ENCODE assay signal across 9 cellular contexts in genomic region chr15:67098768-67099282, GRCh38. TPM values are rescaled to one million over a fixed set of nuclear protein-coding genes. Genes with fewer than 3 reads are reported as not detected.
DNase-seq lines count a peak whose midpoint lies in the region; ATAC-seq and TF ChIP-seq lines count a peak whose summit lies in the region.
"Had no signal": no experiment of that assay in that cellular context is flagged by ENCODE, and none has a peak within 500 bp of the region (broad histone marks: within the 10 kb centered on the region; RNA-seq: fewer than 3 reads in every experiment).

No MANE protein-coding gene starts in this region.

- H3K27ac Mint-ChIP-seq in natural killer cell treated with Interleukin-12 subunit alpha and Interleukin-12 subunit beta and Interleukin-15 and Interleukin-18, amount 100 ng/mL, for 72 hours = peak overlapping the region in 1 of 2 donors; percentile 73

- no peak overlapping the region for H2AFZ ChIP-seq in OCI-LY1 (ENCODE audit: low read length)

- H3K36me3 ChIP-seq in BLaER1 (peaks cover 38% of the 10 kb centered on the region), OCI-LY1 (ENCODE audit: insufficient read depth, low read length) (peaks cover 36% of the 10 kb centered on the region; the same call in 1 of the 2 replicates)
- peaks cover 6% of the 10 kb centered on the region for H3K36me3 ChIP-seq in effector memory CD4-positive, alpha-beta T cell (ENCODE audit: control insufficient read depth, insufficient read depth, low read length)

- H3K4me3 ChIP-seq in BLaER1 (no peak overlapping the region), OCI-LY1 (ENCODE audit: low read depth, low read length, poor library complexity, severe bottlenecking) (no peak overlapping the region)
- peak overlapping the region; percentile 44 for H3K4me3 ChIP-seq in effector memory CD4-positive, alpha-beta T cell (ENCODE audit: insufficient read depth, low read depth, low read length, poor library complexity, severe bottlenecking)

- H3K9me3 Mint-ChIP-seq in natural killer cell treated with Interleukin-12 subunit alpha and Interleukin-12 subunit beta and Interleukin-15 and Interleukin-18, amount 100 ng/mL, for 72 hours = no peaks in the 10 kb centered on the region

- H3K9me2 ChIP-seq in OCI-LY1 (ENCODE audit: low read depth, low read length) = no peaks in the 10 kb centered on the region

- H3K4me2 ChIP-seq in BLaER1 (peak overlapping the region; percentile 94), OCI-LY1 (ENCODE audit: low read length) (peak overlapping the region; percentile 29; the same call in 1 of the 2 replicates)

- peak overlapping the region; percentile 77 for H3K4me3 Mint-ChIP-seq in natural killer cell treated with Interleukin-12 subunit alpha and Interleukin-12 subunit beta and Interleukin-15 and Interleukin-18, amount 100 ng/mL, for 72 hours

- H3K27me3 ChIP-seq in BLaER1 (no peaks in the 10 kb centered on the region), OCI-LY1 (ENCODE audit: insufficient read depth, low read length) (no peaks in the 10 kb centered on the region)
- no peaks in the 10 kb centered on the region for H3K27me3 ChIP-seq in effector memory CD4-positive, alpha-beta T cell (replicated peaks; ENCODE audit: control insufficient read depth, insufficient read depth, low read length, poor library complexity, severe bottlenecking)

- H3K27me3 Mint-ChIP-seq in natural killer cell treated with Interleukin-12 subunit alpha and Interleukin-12 subunit beta and Interleukin-15 and Interleukin-18, amount 100 ng/mL, for 72 hours = peaks cover 0 to 10% of the 10 kb centered on the region in 2 donors

- peak overlapping the region; percentile 75; the same call in 1 of the 2 replicates for H3K9ac ChIP-seq in BLaER1
- peak overlapping the region; percentile 53; the same call in 1 of the 2 replicates for H3K9ac ChIP-seq in OCI-LY1 (ENCODE audit: low read length)

- peaks cover 6% of the 10 kb centered on the region for H3K36me3 Mint-ChIP-seq in natural killer cell treated with Interleukin-12 subunit alpha and Interleukin-12 subunit beta and Interleukin-15 and Interleukin-18, amount 100 ng/mL, for 72 hours

- peak overlapping the region; percentile 81 for H3K27ac ChIP-seq in BLaER1
- H3K27ac ChIP-seq in OCI-LY1 (ENCODE audit: low read depth, low read length, poor library complexity, severe bottlenecking) = peak overlapping the region; percentile 90
- peak overlapping the region; percentile 82 for H3K27ac ChIP-seq in effector memory CD4-positive, alpha-beta T cell (ENCODE audit: insufficient read depth, low read length, poor library complexity, severe bottlenecking)

- no peaks in the 10 kb centered on the region for H3K9me3 ChIP-seq in BLaER1
- H3K9me3 ChIP-seq in OCI-LY1 (ENCODE audit: low read length) = no peaks in the 10 kb centered on the region
- H3K9me3 ChIP-seq in effector memory CD4-positive, alpha-beta T cell (ENCODE audit: control insufficient read depth, low read length) = no peaks in the 10 kb centered on the region

- DNase-seq in effector memory CD4-positive, alpha-beta T cell = no peak
- DNase-seq in natural killer cell treated with Interleukin-12 subunit alpha and Interleukin-12 subunit beta and Interleukin-15 and Interleukin-18, amount 100 ng/mL, for 72 hours (ENCODE audit: low spot score) = no peak
- DNase-seq in DMS153 (lab: John Stamatoyannopoulos, UW) = no peak
- DNase-seq in NCI-H345 (lab: John Stamatoyannopoulos, UW) = no peak
- no peak for DNase-seq in SW 1271 (lab: John Stamatoyannopoulos, UW)
- DNase-seq: NCI-H1436 had no signal

- H4K20me1 ChIP-seq in BLaER1 (peaks cover 99% of the 10 kb centered on the region), OCI-LY1 (ENCODE audit: insufficient read depth, low read length) (no peaks in the 10 kb centered on the region)

- H3K79me2 ChIP-seq in OCI-LY1 (ENCODE audit: insufficient read depth, low read length) = peaks cover 42% of the 10 kb centered on the region

- H3K4me1 Mint-ChIP-seq in natural killer cell treated with Interleukin-12 subunit alpha and Interleukin-12 subunit beta and Interleukin-15 and Interleukin-18, amount 100 ng/mL, for 72 hours (ENCODE audit: low read depth in 2 of 2) = peaks cover 43 to 46% of the 10 kb centered on the region in 2 donors

- no peak for ATAC-seq in natural killer cell treated with Interleukin-12 subunit alpha and Interleukin-12 subunit beta and Interleukin-15 and Interleukin-18, amount 100 ng/mL, for 72 hours
- ATAC-seq in GM19455 (IDR thresholded peaks at IDR 0.05; ENCODE audit: unreplicated experiment) = no peak

- no peaks in the 10 kb centered on the region for H3F3A ChIP-seq in OCI-LY1 (ENCODE audit: insufficient read depth, low read length)

- TF ChIP-seq CTCF in OCI-LY1 (IDR thresholded peaks at IDR 0.05; ENCODE audit: low read length) = no peak

- H3K4me1 ChIP-seq in BLaER1 (peaks cover 100% of the 10 kb centered on the region), OCI-LY1 (ENCODE audit: insufficient read depth, low read length, severe bottlenecking) (peaks cover 100% of the 10 kb centered on the region)
- peaks cover 80% of the 10 kb centered on the region for H3K4me1 ChIP-seq in effector memory CD4-positive, alpha-beta T cell (ENCODE audit: control insufficient read depth, insufficient read depth, low read length, poor library complexity, severe bottlenecking)

RNA-seq across cellular contexts. Expression of gene SMAD3, which starts 33.4 kb away (rescaled TPM):
- 10 to 100 TPM; 13.5 to 47.4 TPM for total RNA-seq in natural killer cell treated with Interleukin-12 subunit alpha and Interleukin-12 subunit beta and Interleukin-15 and Interleukin-18, amount 100 ng/mL, for 72 hours
